ENCODE assay signal across 13 cellular contexts in the genomic region with DNA sequence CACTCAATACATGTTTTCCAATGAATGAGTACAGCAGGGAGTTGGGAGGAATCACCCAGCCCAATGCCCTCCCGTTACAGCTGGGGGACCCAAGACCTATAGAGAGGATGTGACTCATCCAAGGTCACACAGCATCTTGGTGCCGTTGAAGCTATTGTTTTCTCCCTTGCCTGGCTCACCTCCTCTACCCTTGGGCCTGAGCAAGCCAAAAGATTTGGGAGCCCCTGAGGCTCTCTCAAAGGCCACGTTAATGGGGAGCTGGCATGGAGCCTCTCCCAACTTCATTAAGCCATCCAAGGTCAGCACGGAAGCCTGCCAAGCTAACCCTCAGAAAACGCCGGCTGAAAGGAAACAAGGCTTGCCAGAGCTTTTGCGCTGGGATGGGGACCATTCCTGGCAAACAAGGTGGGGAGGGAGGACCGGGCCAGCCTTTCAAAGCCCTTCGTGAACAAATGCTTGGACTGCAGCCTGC. TPM values are rescaled to one million over a fixed set of nuclear protein-coding genes. Genes with fewer than 3 reads are reported as not detected.
DNase-seq lines count a peak whose midpoint lies in the region; ATAC-seq, FAIRE-seq and TF ChIP-seq lines count a peak whose summit lies in the region.
"Had no signal": no experiment of that assay in that cellular context is flagged by ENCODE, and none has a peak within 500 bp of the region (broad histone marks: within the 10 kb centered on the region; RNA-seq: fewer than 3 reads in every experiment).

No MANE protein-coding gene starts in this region.

- POLR2A ChIA-PET in HepG2 (lab: Yijun Ruan, JAX), result no interaction called here

- no peaks in the 10 kb centered on the region for H3K36me3 ChIP-seq in HepG2 (replicated peaks in 1 of 2; ENCODE audit: control insufficient read depth in 1 of 2, insufficient read depth in 2 of 2, low read length in 2 of 2)
- H3K36me3 ChIP-seq in testis (ENCODE audit: low read depth, missing control alignments), result no peaks in the 10 kb centered on the region
- H3K36me3 ChIP-seq: cardiac muscle cell had no signal

- no peaks in the 10 kb centered on the region for H4K20me1 ChIP-seq in HepG2 (ENCODE audit: insufficient read depth, low read length)

- WGBS in HepG2 (ENCODE audit: low lambda C conversion rate), result 23% methylated on average over 9 of the region's 9 CpGs
- 20 to 29% methylated on average over 7 to 9 of the region's 9 CpGs for WGBS in testis, 2 donors

- no peak for TF ChIP-seq RAD21 in HepG2 (CRISPR knock-in tag; IDR thresholded peaks at IDR 0.05)

- no peak overlapping the region for H3K9ac ChIP-seq in HepG2 (ENCODE audit: insufficient read depth, low read depth, low read length)

- no TSS peak for BruUV-seq in HepG2 (replicated peaks; lab: Mats Ljungman, UMichigan)

- TF ChIP-seq POLR2A in HepG2 (IDR thresholded peaks at IDR 0.05; ENCODE audit: insufficient read depth in 1 of 2, low read depth in 2 of 2, low read length in 2 of 2) (no peak), testis (IDR thresholded peaks at IDR 0.05) (no peak)

- H3K27me3 ChIP-seq in HepG2 (ENCODE audit: control insufficient read depth in 1 of 2, insufficient read depth in 2 of 2, low read length in 2 of 2) (peaks cover 0 to 14% of the 10 kb centered on the region in 2 experiments; a peak in 2 of 5 replicates), testis (no peaks in the 10 kb centered on the region)
- H3K27me3 ChIP-seq: cardiac muscle cell had no signal

- DNase-seq in NCI-H446 (lab: John Stamatoyannopoulos, UW) (peak; percentile 42 to 82), cerebellar cortex (ENCODE audit: low spot score) (peak; percentile 51), HepG2 (ENCODE audit: low spot score) (no peak), testis (peak; percentile 42), COLO668 (lab: John Stamatoyannopoulos, UW; ENCODE audit: unreplicated experiment) (no peak)
- no peak for DNase-seq in activated T-cell treated with anti-CD3 and anti-CD28 coated beads, Interleukin-2, amount 50 U/mL, for 1 hour
- DNase-seq in stimulated activated CD4-positive, alpha-beta T cell treated with anti-CD3 and anti-CD28 coated beads, Interleukin-2, amount 100 ng/mL, for 48 hours, result no peak
- DNase-seq: CD4-positive, CD25-positive, alpha-beta regulatory T cell; KBM-7; NCI-H1694; NCI-H69; stimulated activated CD4-positive, alpha-beta T cell treated with anti-CD3 and anti-CD28 coated beads, Interleukin-4, amount 100 ng/mL, for 4 hours had no signal

- in situ Hi-C loops in HepG2 (cut with HindIII; ENCODE audit: extremely low pct_ligation_motif_present, low pct_unique_long_range_greater_than_20kb), result no loop called here

- no peak overlapping the region for H3K4me3 ChIP-seq in HepG2 (replicated peaks in 1 of 3; ENCODE audit: insufficient read depth in 1 of 3, low read depth in 2 of 3, low read length in 3 of 3)
- no peak overlapping the region for H3K4me3 ChIP-seq in testis
- H3K4me3 ChIP-seq: cardiac muscle cell had no signal

- intact Hi-C loops in HepG2 (cut with micrococcal nuclease; ENCODE audit: unreplicated experiment), result no loop called here
- intact Hi-C loops in testis (cut with DNase I; ENCODE audit: low total_unique reads), result no loop called here

- no peak overlapping the region for H3K4me2 ChIP-seq in HepG2 (ENCODE audit: low read depth, low read length)

- no peak overlapping the region for H2AFZ ChIP-seq in HepG2 (ENCODE audit: low read length)

- no peaks in the 10 kb centered on the region for H3K9me3 ChIP-seq in HepG2 (ENCODE audit: low read length)
- H3K9me3 ChIP-seq in testis, result no peaks in the 10 kb centered on the region

- TF ChIP-seq EP300 in HepG2 (IDR thresholded peaks at IDR 0.05; ENCODE audit: low read depth in 2 of 2, low read length in 2 of 2) (no peak), HepG2 (CRISPR knock-in tag; IDR thresholded peaks at IDR 0.05; ENCODE audit: borderline replicate concordance) (no peak)

- no peak overlapping the region for H3K27ac ChIP-seq in HepG2 (ENCODE audit: extremely low read length, insufficient read depth, low read length)
- H3K27ac ChIP-seq in testis, result no peak overlapping the region
- H3K27ac ChIP-seq: cardiac muscle cell had no signal

- H3K4me1 ChIP-seq in HepG2 (ENCODE audit: insufficient read depth, low read length) (no peaks in the 10 kb centered on the region), testis (peaks cover 7% of the 10 kb centered on the region)

- no peak for FAIRE-seq in HepG2 (lab: Jason Lieb, UNC)

- no peak for ATAC-seq in HepG2

- H3K79me2 ChIP-seq in HepG2 (ENCODE audit: insufficient read depth, low read length), result no peaks in the 10 kb centered on the region

- TF ChIP-seq CTCF in HepG2 (CRISPR knock-in tag; IDR thresholded peaks at IDR 0.05) (no peak), testis (IDR thresholded peaks at IDR 0.05) (no peak)

- CTCF ChIA-PET in HepG2 (lab: Yijun Ruan, JAX; ENCODE audit: low intra/inter-chr PET ratio, low total read pairs), result no interaction called here

TF ChIP-seq in HepG2, 621 proteins besides CTCF, POLR2A, EP300 and RAD21:
- TF ChIP-seq ZNF703 (CRISPR knock-in tag; IDR thresholded peaks at IDR 0.05; ENCODE audit: borderline replicate concordance) (0 out of 2 replicates have a peak, but pooled peaks have one; percentile 14), FOSL2 (CRISPR knock-in tag; IDR thresholded peaks at IDR 0.05) (peak; percentile 43), AGO2 (optimal IDR thresholded peaks at IDR 0.05; ENCODE audit: low read depth, low read length) (no peak)
TF ChIP-seq in HepG2: peak in this region for 2.

RNA-seq across cellular contexts. Expression of a gene that starts 30.4 kb away (rescaled TPM):
- 0.02 TPM in 1 of 2 replicates, not detected in the other for total RNA-seq in HepG2 (2016; rRNA removed; fragmentation: Illumina TruSeq; extraction: Trizol)
- not detected in 2 replicates for total RNA-seq in HepG2 (2016; cell fraction: cytosol; rRNA removed; fragmentation: Illumina TruSeq; extraction: Trizol; ENCODE audit: low read depth)
- 0.04 TPM in 1 of 2 replicates, not detected in the other for total RNA-seq in HepG2 (2016; cell fraction: insoluble cytoplasmic fraction; rRNA removed; fragmentation: Illumina TruSeq; extraction: Trizol)
- not detected in 2 replicates for total RNA-seq in HepG2 (2016; cell fraction: membrane; rRNA removed; fragmentation: Illumina TruSeq; extraction: Trizol)
- 0.09 TPM in 1 of 2 replicates, not detected in the other for total RNA-seq in HepG2 (2016; cell fraction: nucleus; rRNA removed; fragmentation: Illumina TruSeq; extraction: Trizol)
- polyA plus RNA-seq in HepG2 (2011; rRNA removed), result 0.01 TPM in 1 of 2 replicates, not detected in the other
- 0.03 TPM in 1 of 2 replicates, not detected in the other for polyA plus RNA-seq in HepG2 (2011; cell fraction: cytosol; rRNA removed)
- not detected in 2 replicates for polyA plus RNA-seq in HepG2 (2011; cell fraction: nucleus; rRNA removed)
- 0.05 and 0.09 TPM in 2 replicates for polyA plus RNA-seq in HepG2 (2012)
- polyA plus RNA-seq in HepG2 (2016; cell fraction: cytosol; fragmentation: Illumina TruSeq; extraction: Trizol; ENCODE audit: low read depth), result not detected in 2 replicates
- not detected in 2 replicates for polyA plus RNA-seq in HepG2 (2016; cell fraction: insoluble cytoplasmic fraction; fragmentation: Illumina TruSeq; extraction: Trizol; ENCODE audit: low read depth)
- polyA plus RNA-seq in HepG2 (2016; cell fraction: membrane; fragmentation: Illumina TruSeq; extraction: Trizol; ENCODE audit: low read depth), result not detected in 2 replicates
- polyA plus RNA-seq in HepG2 (2016; cell fraction: nucleus; fragmentation: Illumina TruSeq; extraction: Trizol; ENCODE audit: insufficient read depth, low read depth), result not detected in 2 replicates
- polyA minus RNA-seq in HepG2 (2011; rRNA and poly(A)+ RNA removed; ENCODE audit: low replicate concordance), result 0.16 TPM in 1 of 2 replicates, not detected in the other
- not detected in 2 replicates for polyA minus RNA-seq in HepG2 (2011; cell fraction: cytosol; rRNA and poly(A)+ RNA removed)
- polyA minus RNA-seq in HepG2 (2011; cell fraction: nucleus; rRNA and poly(A)+ RNA removed), result under 0.01 TPM in 1 of 2 replicates, not detected in the other
- total RNA-seq in testis, result 1 to 10 TPM; 2.3 to 4.6 TPM
- polyA plus RNA-seq in testis (ENCODE audit: insufficient read depth, low read depth, low replicate concordance), result 1.5 TPM
- total RNA-seq: CD4-positive, CD25-positive, alpha-beta regulatory T cell had no signal

Comparison
In these comparisons a context has a peak if more than half of its experiments do, and no peak if none do; other contexts are left out.
1. DNase-seq: peak in NCI-H446 (2 of 2), cerebellar cortex (single experiment) and testis (single experiment); none in HepG2 (single experiment), COLO668 (single experiment), activated T-cell treated with anti-CD3 and anti-CD28 coated beads, Interleukin-2, amount 50 U/mL, for 1 hour (single experiment) and stimulated activated CD4-positive, alpha-beta T cell treated with anti-CD3 and anti-CD28 coated beads, Interleukin-2, amount 100 ng/mL, for 48 hours (0 of 2).